In the genomic region with DNA sequence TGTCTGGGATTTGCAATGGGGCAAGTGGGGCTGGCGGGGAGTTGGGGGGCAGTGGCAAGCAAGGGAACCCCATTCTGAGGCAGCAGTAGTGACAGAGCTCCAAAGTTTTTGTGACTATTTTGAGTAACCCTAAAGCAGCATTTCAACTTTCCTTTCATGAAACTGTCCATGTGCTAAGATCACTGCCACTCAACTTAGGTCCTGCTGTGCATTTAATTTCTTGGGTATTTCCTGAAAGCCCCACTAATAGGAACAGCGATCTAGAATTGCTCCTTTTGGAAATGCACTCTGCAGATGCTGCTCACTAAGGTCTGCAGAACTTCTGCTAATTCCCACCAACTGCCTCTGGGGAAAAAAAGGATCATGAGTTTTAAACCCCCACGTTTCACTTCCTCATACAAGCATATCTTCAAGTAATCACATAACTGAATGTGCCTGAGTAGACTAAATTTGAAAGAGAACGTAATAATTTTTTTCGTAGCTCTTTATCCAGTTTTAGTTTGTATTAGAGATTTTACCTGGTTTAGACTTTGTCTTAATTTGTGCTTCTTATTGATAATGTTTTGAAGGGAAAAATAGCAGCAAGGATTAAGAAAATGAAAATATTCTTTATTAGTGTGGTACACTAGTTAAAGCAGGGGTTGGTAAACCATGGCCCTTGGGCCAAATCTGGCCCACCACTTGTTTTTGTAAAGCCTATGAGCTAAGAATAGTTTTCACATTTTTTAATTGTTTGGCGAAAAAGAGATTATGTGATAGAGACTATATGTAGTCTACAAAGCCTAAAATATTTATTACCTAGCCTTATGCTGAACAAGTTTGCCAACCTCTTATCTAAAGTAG, we compare ENCODE assay signal across 10 cellular contexts. TPM values are rescaled to one million over a fixed set of nuclear protein-coding genes. Genes with fewer than 3 reads are reported as not detected.
DNase-seq lines count a peak whose midpoint lies in the region; ATAC-seq and TF ChIP-seq lines count a peak whose summit lies in the region.
"Had no signal": no experiment of that assay in that cellular context is flagged by ENCODE, and none has a peak within 500 bp of the region (broad histone marks: within the 10 kb centered on the region; RNA-seq: fewer than 3 reads in every experiment).

No MANE protein-coding gene starts in this region.

- H3K4me3 Mint-ChIP-seq in activated CD4-positive, alpha-beta memory T cell treated with anti-CD3 and anti-CD28 coated beads, Interleukin-2, amount 10 ng/mL, durations not matched to agents 7 days and 5 days: no peak overlapping the region
- H3K4me3 Mint-ChIP-seq: activated CD4-positive, alpha-beta T cell treated with anti-CD3 and anti-CD28 coated beads, Interleukin-2, amount 10 ng/mL, durations not matched to agents 24 days and 14 days had no signal

- POLR2A ChIA-PET in activated CD4-positive, alpha-beta memory T cell treated with anti-CD3 and anti-CD28 coated beads, Interleukin-2, amount 10 ng/mL, durations not matched to agents 7 days and 5 days (lab: Charles Lee): no interaction called here
- POLR2A ChIA-PET in HEK293T (lab: Yijun Ruan, JAX): no interaction called here

- peak; percentile 34 for DNase-seq in GM13976 (ENCODE audit: low spot score)
- peak; percentile 94 for DNase-seq in SIG-M5 treated with dmso at 0.1 percent for 504 hours (lab: John Stamatoyannopoulos, UW; ENCODE audit: unreplicated experiment)
- no peak for DNase-seq in activated CD4-positive, alpha-beta memory T cell treated with anti-CD3 and anti-CD28 coated beads, Interleukin-2, amount 10 ng/mL, durations not matched to agents 7 days and 5 days
- no peak for DNase-seq in stimulated activated CD4-positive, alpha-beta T cell treated with anti-CD3 and anti-CD28 coated beads, Interleukin-12 subunit alpha, Interleukin-12 subunit beta, amount 100 ng/mL, for 4 hours
- no peak for DNase-seq in HEK293T (ENCODE audit: extremely low spot score)
- no peak for DNase-seq in NCI-H1436 (lab: John Stamatoyannopoulos, UW)
- DNase-seq: activated CD4-positive, alpha-beta T cell treated with anti-CD3 and anti-CD28 coated beads, Interleukin-2, amount 10 ng/mL, durations not matched to agents 24 days and 14 days; BE2C had no signal

- no peaks in the 10 kb centered on the region for H3K36me3 Mint-ChIP-seq in activated CD4-positive, alpha-beta memory T cell treated with anti-CD3 and anti-CD28 coated beads, Interleukin-2, amount 10 ng/mL, durations not matched to agents 7 days and 5 days (ENCODE audit: low read depth)

- peak; percentile 98 for ATAC-seq in GM21423 (IDR thresholded peaks at IDR 0.05; ENCODE audit: unreplicated experiment)
- peak; percentile 89 for ATAC-seq in HG03135 (IDR thresholded peaks at IDR 0.05; ENCODE audit: unreplicated experiment)

- no peaks in the 10 kb centered on the region for H3K9me3 Mint-ChIP-seq in activated CD4-positive, alpha-beta memory T cell treated with anti-CD3 and anti-CD28 coated beads, Interleukin-2, amount 10 ng/mL, durations not matched to agents 7 days and 5 days
- H3K9me3 Mint-ChIP-seq: activated CD4-positive, alpha-beta T cell treated with anti-CD3 and anti-CD28 coated beads, Interleukin-2, amount 10 ng/mL, durations not matched to agents 24 days and 14 days had no signal

- TF ChIP-seq CTCF in GM13976 (IDR thresholded peaks at IDR 0.05; ENCODE audit: borderline replicate concordance, control extremely low read depth, extremely low read depth, insufficient read depth, missing control alignments): no peak

- no peaks in the 10 kb centered on the region for H3K27me3 Mint-ChIP-seq in activated CD4-positive, alpha-beta memory T cell treated with anti-CD3 and anti-CD28 coated beads, Interleukin-2, amount 10 ng/mL, durations not matched to agents 7 days and 5 days
- H3K27me3 Mint-ChIP-seq: activated CD4-positive, alpha-beta T cell treated with anti-CD3 and anti-CD28 coated beads, Interleukin-2, amount 10 ng/mL, durations not matched to agents 24 days and 14 days had no signal

- H3K27ac Mint-ChIP-seq in activated CD4-positive, alpha-beta memory T cell treated with anti-CD3 and anti-CD28 coated beads, Interleukin-2, amount 10 ng/mL, durations not matched to agents 7 days and 5 days: no peak overlapping the region
- H3K27ac Mint-ChIP-seq: activated CD4-positive, alpha-beta T cell treated with anti-CD3 and anti-CD28 coated beads, Interleukin-2, amount 10 ng/mL, durations not matched to agents 24 days and 14 days had no signal

- CTCF ChIA-PET in activated CD4-positive, alpha-beta memory T cell treated with anti-CD3 and anti-CD28 coated beads, Interleukin-2, amount 10 ng/mL, durations not matched to agents 7 days and 5 days (lab: Charles Lee): no interaction called here
- CTCF ChIA-PET in HEK293T (lab: Yijun Ruan, JAX): no interaction called here

- in situ Hi-C loops in GM13976 (cut with MboI; ENCODE audit: low sequenced_read_pairs, unreplicated experiment): no loop called here

- H3K4me1 Mint-ChIP-seq in activated CD4-positive, alpha-beta memory T cell treated with anti-CD3 and anti-CD28 coated beads, Interleukin-2, amount 10 ng/mL, durations not matched to agents 7 days and 5 days: no peaks in the 10 kb centered on the region
- H3K4me1 Mint-ChIP-seq: activated CD4-positive, alpha-beta T cell treated with anti-CD3 and anti-CD28 coated beads, Interleukin-2, amount 10 ng/mL, durations not matched to agents 24 days and 14 days had no signal

TF ChIP-seq in HEK293T, 16 proteins besides CTCF, POLR2A, EP300 and RAD21:
- TF ChIP-seq L3MBTL2 (conservative IDR thresholded peaks at IDR 0.05) (no peak), NFRKB (IDR thresholded peaks at IDR 0.05) (no peak), BHLHE40 (IDR thresholded peaks at IDR 0.05; ENCODE audit: borderline replicate concordance) (no peak), FOXA1 (IDR thresholded peaks at IDR 0.05) (no peak), PKNOX1 (IDR thresholded peaks at IDR 0.05) (no peak), CTBP1 (IDR thresholded peaks at IDR 0.05; ENCODE audit: borderline replicate concordance) (no peak), FOXK2 (IDR thresholded peaks at IDR 0.05) (no peak), TARDBP (IDR thresholded peaks at IDR 0.05) (no peak), HDGF (IDR thresholded peaks at IDR 0.05; ENCODE audit: borderline replicate concordance) (no peak), SP1 (IDR thresholded peaks at IDR 0.05) (no peak), ZNF384 (IDR thresholded peaks at IDR 0.05) (no peak), ELF4 (IDR thresholded peaks at IDR 0.05) (no peak), FOXM1 (IDR thresholded peaks at IDR 0.05; ENCODE audit: borderline replicate concordance) (no peak), LEF1 (IDR thresholded peaks at IDR 0.05; ENCODE audit: borderline replicate concordance) (no peak), ARNT (IDR thresholded peaks at IDR 0.05) (no peak), SUZ12 (IDR thresholded peaks at IDR 0.05) (no peak)

RNA-seq across cellular contexts. Expression of gene KCNN2, which starts 56.9 kb away (rescaled TPM):
- total RNA-seq in activated CD4-positive, alpha-beta memory T cell treated with anti-CD3 and anti-CD28 coated beads, Interleukin-2, amount 10 ng/mL, durations not matched to agents 7 days and 5 days: not detected
- total RNA-seq: activated CD4-positive, alpha-beta T cell treated with anti-CD3 and anti-CD28 coated beads, Interleukin-2, amount 10 ng/mL, durations not matched to agents 24 days and 14 days had no signal

Comparison
In these comparisons a context has a peak if more than half of its experiments do, and no peak if none do; other contexts are left out.
1. DNase-seq: peak in GM13976 (single experiment) and SIG-M5 treated with dmso at 0.1 percent for 504 hours (single experiment); none in activated CD4-positive, alpha-beta memory T cell treated with anti-CD3 and anti-CD28 coated beads, Interleukin-2, amount 10 ng/mL, durations not matched to agents 7 days and 5 days (single experiment), stimulated activated CD4-positive, alpha-beta T cell treated with anti-CD3 and anti-CD28 coated beads, Interleukin-12 subunit alpha, Interleukin-12 subunit beta, amount 100 ng/mL, for 4 hours (single experiment), HEK293T (single experiment) and NCI-H1436 (single experiment).